In genomic region chr13:105773241-105773640, GRCh38 we compare ENCODE assay signal across 21 cellular contexts.
"Had no signal": no experiment of that assay in that cellular context is flagged by ENCODE, and none has a peak within 500 bp of the region (broad histone marks: within the 10 kb centered on the region; RNA-seq: fewer than 3 reads in every experiment).

No MANE protein-coding gene starts in this region.

- ATAC-seq: effector memory CD8-positive, alpha-beta T cell; left colon; natural killer cell treated with Interleukin-12 subunit alpha and Interleukin-12 subunit beta and Interleukin-15 and Interleukin-18, amount 100 ng/mL, for 72 hours; right cardiac atrium; stimulated activated naive CD8-positive, alpha-beta T cell treated with anti-CD3 and anti-CD28 coated beads, Interleukin-15, Interleukin-2, amounts not matched to agents 100 U/mL and 50 U/mL, for 24 hours; T-cell had no signal

- H3K9me3 Mint-ChIP-seq: activated naive CD4-positive, alpha-beta T cell treated with anti-CD3 and anti-CD28 coated beads for 36 hours; activated naive CD8-positive, alpha-beta T cell treated with anti-CD3 and anti-CD28 coated beads, Interleukin-2, amount 50 U/mL, for 24 hours; activated T-helper 2 cell treated with anti-CD3 and anti-CD28 coated beads, Interferon-gamma antibody, Interleukin-2, Interleukin-4, amounts not matched to agents 10 μg/mL and 5 μg/mL and 100 μg/mL, durations not matched to agents 14 hours and 24 hours and 36 hours had no signal

- H2AFZ ChIP-seq: parathyroid adenoma had no signal

- H3K36me3 ChIP-seq: breast epithelium, transverse colon had no signal

- H3K4me1 Mint-ChIP-seq: activated naive CD8-positive, alpha-beta T cell treated with anti-CD3 and anti-CD28 coated beads, Interleukin-2, amount 50 U/mL, for 24 hours; T-cell had no signal

- H3K9me3 ChIP-seq: breast epithelium, transverse colon had no signal

- DNase-seq: activated CD4-positive, alpha-beta T cell treated with anti-CD3 and anti-CD28 coated beads for 1 hour; activated CD4-positive, alpha-beta T cell treated with anti-CD3 and anti-CD28 coated beads, Interleukin-2, amount 50 U/mL, for 48 hours; activated naive CD4-positive, alpha-beta T cell treated with anti-CD3 and anti-CD28 coated beads for 36 hours; activated naive CD8-positive, alpha-beta T cell treated with anti-CD3 and anti-CD28 coated beads, Interleukin-2, amount 50 U/mL, for 24 hours; aorta; cerebellar nuclear complex; effector memory CD8-positive, alpha-beta T cell; head of caudate nucleus; left colon; right cardiac atrium; small intestine; stimulated activated CD4-positive, alpha-beta T cell treated with anti-CD3 and anti-CD28 coated beads, Interleukin-4, amount 100 ng/mL, for 4 hours; stimulated activated CD8-positive, alpha-beta memory T cell treated with anti-CD3 and anti-CD28 coated beads, Interleukin-4, amount 100 ng/mL, for 48 hours; stimulated activated naive CD8-positive, alpha-beta T cell treated with anti-CD3 and anti-CD28 coated beads, Interleukin-15, Interleukin-2, amounts not matched to agents 100 U/mL and 50 U/mL, for 24 hours; T-cell; T1000; transverse colon had no signal

- H3K9ac ChIP-seq: parathyroid adenoma had no signal

- H3K27me3 Mint-ChIP-seq: activated naive CD8-positive, alpha-beta T cell treated with anti-CD3 and anti-CD28 coated beads, Interleukin-2, amount 50 U/mL, for 24 hours; effector memory CD8-positive, alpha-beta T cell; natural killer cell treated with Interleukin-12 subunit alpha and Interleukin-12 subunit beta and Interleukin-15 and Interleukin-18, amount 100 ng/mL, for 72 hours had no signal

- H3K27ac Mint-ChIP-seq: activated naive CD4-positive, alpha-beta T cell treated with anti-CD3 and anti-CD28 coated beads for 36 hours; activated naive CD8-positive, alpha-beta T cell treated with anti-CD3 and anti-CD28 coated beads, Interleukin-2, amount 50 U/mL, for 24 hours; activated T-helper 2 cell treated with anti-CD3 and anti-CD28 coated beads, Interferon-gamma antibody, Interleukin-2, Interleukin-4, amounts not matched to agents 10 μg/mL and 5 μg/mL and 100 μg/mL, durations not matched to agents 14 hours and 24 hours and 36 hours; effector memory CD8-positive, alpha-beta T cell; natural killer cell treated with Interleukin-12 subunit alpha and Interleukin-12 subunit beta and Interleukin-15 and Interleukin-18, amount 100 ng/mL, for 72 hours; T-cell had no signal

- H3K4me3 Mint-ChIP-seq: activated naive CD4-positive, alpha-beta T cell treated with anti-CD3 and anti-CD28 coated beads for 36 hours; activated naive CD8-positive, alpha-beta T cell treated with anti-CD3 and anti-CD28 coated beads, Interleukin-2, amount 50 U/mL, for 24 hours; effector memory CD8-positive, alpha-beta T cell; natural killer cell treated with Interleukin-12 subunit alpha and Interleukin-12 subunit beta and Interleukin-15 and Interleukin-18, amount 100 ng/mL, for 72 hours; T-cell had no signal

- H3K79me2 ChIP-seq: parathyroid adenoma had no signal

- H3K36me3 Mint-ChIP-seq: natural killer cell treated with Interleukin-12 subunit alpha and Interleukin-12 subunit beta and Interleukin-15 and Interleukin-18, amount 100 ng/mL, for 72 hours; T-cell had no signal

- H3K4me3 ChIP-seq: breast epithelium, transverse colon had no signal

- H3K4me1 ChIP-seq: breast epithelium, parathyroid adenoma, transverse colon had no signal

- H3K27me3 ChIP-seq: breast epithelium, transverse colon had no signal

- H3K27ac ChIP-seq: breast epithelium, parathyroid adenoma, transverse colon had no signal
